Comparison of ENCODE assay signal across 11 cellular contexts in genomic region chrX:45295587-45295986, GRCh38.
DNase-seq lines count a peak whose midpoint lies in the region; ATAC-seq and TF ChIP-seq lines count a peak whose summit lies in the region.
"Had no signal": no experiment of that assay in that cellular context is flagged by ENCODE, and none has a peak within 500 bp of the region (broad histone marks: within the 10 kb centered on the region; RNA-seq: fewer than 3 reads in every experiment).

No MANE protein-coding gene starts in this region.

- H3K9ac ChIP-seq in IMR-90 (ENCODE audit: low read depth, low read length): no peak overlapping the region

- H3K9me3 ChIP-seq in IMR-90 (ENCODE audit: control insufficient read depth, insufficient read depth, low read length): no peaks in the 10 kb centered on the region

- ATAC-seq in IMR-90 (ENCODE audit: low read depth) (no peak), HG03432 (IDR thresholded peaks at IDR 0.05; ENCODE audit: unreplicated experiment) (no peak)

- H3K27ac ChIP-seq in IMR-90 (ENCODE audit: insufficient read depth, low read length) (no peak overlapping the region), VCaP (peak overlapping the region; percentile 61)

- no peaks in the 10 kb centered on the region for H3K9me1 ChIP-seq in IMR-90 (ENCODE audit: insufficient read depth, low read length)

- H2AK9ac ChIP-seq in IMR-90 (replicated peaks; ENCODE audit: low read depth, low read length, poor library complexity): no peak overlapping the region

- H3K4me1 ChIP-seq in IMR-90 (ENCODE audit: control insufficient read depth, insufficient read depth, low read length): no peaks in the 10 kb centered on the region

- TF ChIP-seq CTCF in IMR-90 (conservative IDR thresholded peaks at IDR 0.05; ENCODE audit: low read depth, low read length) (no peak), VCaP (conservative IDR thresholded peaks at IDR 0.05) (no peak)

- DNase-seq in DMS53 (lab: John Stamatoyannopoulos, UW): peak; percentile 81
- DNase-seq in IMR-90: peak; percentile 36
- DNase-seq in kidney glomerular epithelial cell (lab: John Stamatoyannopoulos, UW): peak; percentile 66
- DNase-seq in cerebellar nuclear complex (lab: John Stamatoyannopoulos, UW): no peak
- DNase-seq in D341Med (ENCODE audit: low spot score): no peak
- no peak for DNase-seq in hypothalamus (lab: John Stamatoyannopoulos, UW)
- DNase-seq: activated B cell treated with CpG ODN at 0.5 μM for 24 hours; NCI-H526; stimulated activated CD4-positive, alpha-beta T cell treated with anti-CD3 and anti-CD28 coated beads, Interleukin-2, amount 100 ng/mL, for 48 hours had no signal

- intact Hi-C loops in IMR-90 (cut with micrococcal nuclease): no loop called here

- H3K18ac ChIP-seq in IMR-90 (ENCODE audit: low read depth, low read length): no peak overlapping the region

- H2AFZ ChIP-seq in IMR-90 (replicated peaks; ENCODE audit: low read length, poor library complexity): no peak overlapping the region

- H3K56ac ChIP-seq in IMR-90 (ENCODE audit: extremely low read depth, insufficient read depth, low read length): no peak overlapping the region

- H2AK5ac ChIP-seq in IMR-90 (ENCODE audit: low read depth, low read length): no peak overlapping the region

- no peak overlapping the region for H4K91ac ChIP-seq in IMR-90 (ENCODE audit: insufficient read depth, low read depth, low read length)

- H3K14ac ChIP-seq in IMR-90 (replicated peaks; ENCODE audit: low read depth, low read length): no peak overlapping the region

- no peak overlapping the region for H3K4me2 ChIP-seq in IMR-90 (ENCODE audit: low read depth, low read length)

- no peak overlapping the region for H3K23ac ChIP-seq in IMR-90 (ENCODE audit: low read depth, low read length)

- WGBS in IMR-90 (ENCODE audit: extremely low coverage in 2 of 2, insufficient read length in 1 of 2), 2 experiments: no CpG with 5 or more reads among the region's 2 CpGs

- H3K4ac ChIP-seq in IMR-90 (ENCODE audit: low read depth, low read length): no peak overlapping the region

- no peaks in the 10 kb centered on the region for H4K20me1 ChIP-seq in IMR-90 (ENCODE audit: insufficient read depth, low read length)

- H2BK20ac ChIP-seq in IMR-90 (ENCODE audit: low read depth, low read length): no peak overlapping the region

- no peak for TF ChIP-seq POLR2A in IMR-90 (IDR thresholded peaks at IDR 0.05; ENCODE audit: low read depth, low read length)

- no peaks in the 10 kb centered on the region for H3K79me1 ChIP-seq in IMR-90 (ENCODE audit: low read depth in 1 of 2, low read length in 2 of 2)

- H2BK15ac ChIP-seq in IMR-90 (ENCODE audit: low read depth, low read length): no peak overlapping the region

- no peak overlapping the region for H3K4me3 ChIP-seq in IMR-90 (ENCODE audit: insufficient read depth, low read depth, low read length)

- H2BK120ac ChIP-seq in IMR-90 (ENCODE audit: low read depth, low read length): no peak overlapping the region

- dilution Hi-C loops in IMR-90 (cut with HindIII; ENCODE audit: low sequenced_read_pairs, unreplicated experiment): no loop called here

- H4K8ac ChIP-seq in IMR-90 (ENCODE audit: low read depth in 2 of 2, low read length in 2 of 2): no peak overlapping the region

- CTCF ChIA-PET in IMR-90 (lab: Yijun Ruan, JAX): no interaction called here

- BruUV-seq in IMR-90 (replicated peaks; lab: Mats Ljungman, UMichigan): no TSS peak

- in situ Hi-C loops in IMR-90 (cut with MboI; ENCODE audit: low sequenced_read_pairs): no loop called here

- POLR2A ChIA-PET in IMR-90 (lab: Charles Lee; ENCODE audit: unreplicated experiment): no interaction called here

- no peak for TF ChIP-seq RAD21 in IMR-90 (IDR thresholded peaks at IDR 0.05; ENCODE audit: low read length)

- no peaks in the 10 kb centered on the region for H3K36me3 ChIP-seq in IMR-90 (ENCODE audit: control insufficient read depth, insufficient read depth, low read length)

- H4K5ac ChIP-seq in IMR-90 (ENCODE audit: low read depth, low read length): no peak overlapping the region

- H2BK5ac ChIP-seq in IMR-90 (ENCODE audit: low read depth, low read length, poor library complexity, severe bottlenecking): no peak overlapping the region

- H3K27me3 ChIP-seq in IMR-90 (ENCODE audit: control insufficient read depth, insufficient read depth, low read length): peaks cover 9% of the 10 kb centered on the region

TF ChIP-seq in IMR-90, 13 proteins besides CTCF, POLR2A, EP300 and RAD21:
- TF ChIP-seq RFX5 (IDR thresholded peaks at IDR 0.05; ENCODE audit: low read depth, low read length) (no peak), CHD1 (IDR thresholded peaks at IDR 0.05; ENCODE audit: low read depth, low read length) (no peak), SMC3 (IDR thresholded peaks at IDR 0.05; ENCODE audit: low read depth, low read length) (no peak), MAZ (IDR thresholded peaks at IDR 0.05; ENCODE audit: borderline replicate concordance, low read depth, low read length) (no peak), USF2 (IDR thresholded peaks at IDR 0.05; ENCODE audit: low read depth, low read length) (no peak), MXI1 (IDR thresholded peaks at IDR 0.05; ENCODE audit: borderline replicate concordance, low read depth, low read length) (no peak), BHLHE40 (IDR thresholded peaks at IDR 0.05; ENCODE audit: low read depth, low read length) (no peak), CEBPB (IDR thresholded peaks at IDR 0.05; ENCODE audit: low read depth, low read length) (no peak), NFE2L2 (IDR thresholded peaks at IDR 0.05; ENCODE audit: low read depth, low read length) (no peak), ELK1 (IDR thresholded peaks at IDR 0.05; ENCODE audit: borderline replicate concordance, low read depth, low read length) (no peak), FOS (IDR thresholded peaks at IDR 0.05; ENCODE audit: low read depth, low read length) (no peak), MAFK (IDR thresholded peaks at IDR 0.05; ENCODE audit: low read depth, low read length) (no peak)

Comparison
In these comparisons a context has a peak if more than half of its experiments do, and no peak if none do; other contexts are left out.
1. DNase-seq: peak in DMS53 (single experiment), IMR-90 (single experiment) and kidney glomerular epithelial cell (single experiment); none in cerebellar nuclear complex (0 of 2), D341Med (single experiment) and hypothalamus (0 of 51).